Comparison of ENCODE assay signal across 11 cellular contexts in genomic region chr12:28755027-28755426, GRCh38.
"Had no signal": no experiment of that assay in that cellular context is flagged by ENCODE, and none has a peak within 500 bp of the region (broad histone marks: within the 10 kb centered on the region; RNA-seq: fewer than 3 reads in every experiment).

No MANE protein-coding gene starts in this region.

- FAIRE-seq: H1, H54 had no signal

- H3K27ac ChIP-seq: GM23248 had no signal

- ATAC-seq: GM23338, HCT116 had no signal

- DNase-seq: GM23248, GOT3, H7, H9, HCEC 1CT, HFFc6 had no signal

- H3K9me3 ChIP-seq: HAP-1 had no signal

- H3K4me3 ChIP-seq: GM23248, GM23338, HAP-1 had no signal

- H3K36me3 ChIP-seq: HAP-1 had no signal

- H3K4me2 ChIP-seq: GM23338 had no signal
